Comparison of ENCODE assay signal across 8 cellular contexts in the genomic region with DNA sequence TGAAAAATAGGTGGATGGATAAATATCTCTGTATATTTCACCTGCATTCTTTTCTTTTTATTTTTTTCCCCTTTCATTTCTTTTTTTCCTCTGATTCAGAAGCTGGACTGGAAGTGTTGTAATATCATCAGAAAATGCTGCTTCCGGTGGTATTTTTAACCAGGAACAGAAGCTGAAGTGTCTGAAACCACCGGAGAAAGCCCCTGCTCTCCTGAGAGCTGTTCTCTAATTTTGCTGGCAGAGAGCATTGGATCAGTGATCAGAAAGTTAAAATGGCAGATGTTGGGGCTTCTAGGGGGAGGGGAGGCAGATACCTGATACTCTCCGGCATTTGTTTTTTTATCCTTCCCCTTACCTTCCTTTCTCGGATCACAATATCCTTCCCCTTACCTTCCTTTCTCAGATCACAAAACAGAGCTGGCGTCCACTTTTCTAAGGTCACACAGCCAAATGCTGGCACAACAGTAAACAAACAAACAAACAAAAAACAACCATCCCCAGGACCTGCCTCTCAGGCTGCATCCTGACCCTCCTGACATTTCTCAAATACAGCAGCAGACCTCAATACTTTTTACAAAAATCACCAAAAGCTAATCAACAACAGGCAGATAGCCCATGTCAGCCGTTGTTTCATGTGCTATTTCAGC.
DNase-seq lines count a peak whose midpoint lies in the region; ATAC-seq and TF ChIP-seq lines count a peak whose summit lies in the region.

No MANE protein-coding gene starts in this region.

- 21 to 23% methylated on average over 6 of the region's 6 CpGs for WGBS in esophagus, 2 donors

- H3K27me3 ChIP-seq in esophagus (ENCODE audit: control insufficient read depth in 1 of 2, insufficient read depth in 2 of 2, low read length in 2 of 2) (no peaks in the 10 kb centered on the region), parathyroid adenoma (ENCODE audit: control insufficient read depth, insufficient read depth, low read length) (no peaks in the 10 kb centered on the region)

- DNase-seq in DMS 273 treated with DMSO at 0.1 percent for 48 hours (lab: John Stamatoyannopoulos, UW), result peak; percentile 82
- DNase-seq in SIG-M5 treated with dmso at 0.1 percent for 504 hours (lab: John Stamatoyannopoulos, UW; ENCODE audit: unreplicated experiment), result peak; percentile 93
- no peak for DNase-seq in DMS153 (lab: John Stamatoyannopoulos, UW)

- no peaks in the 10 kb centered on the region for H3K79me2 ChIP-seq in parathyroid adenoma

- TF ChIP-seq CTCF in parathyroid adenoma (IDR thresholded peaks at IDR 0.05), result no peak

- H3K9ac ChIP-seq in parathyroid adenoma, result no peak overlapping the region

- peaks cover 0 to 2% of the 10 kb centered on the region in 2 donors for H3K4me1 ChIP-seq in esophagus (ENCODE audit: control insufficient read depth in 2 of 2, insufficient read depth in 2 of 2, low read length in 1 of 2)
- H3K4me1 ChIP-seq in parathyroid adenoma, result peaks cover 28% of the 10 kb centered on the region

- peak overlapping the region; percentile 25 to 68 for H3K27ac ChIP-seq in esophagus (ENCODE audit: low read depth in 2 of 2, low read length in 1 of 2)
- peak overlapping the region; percentile 89 for H3K27ac ChIP-seq in parathyroid adenoma

- H3K9me3 ChIP-seq in esophagus (ENCODE audit: control insufficient read depth in 2 of 2, insufficient read depth in 1 of 2, low read depth in 1 of 2, low read length in 1 of 2), result no peaks in the 10 kb centered on the region
- H3K9me3 ChIP-seq in parathyroid adenoma (ENCODE audit: control insufficient read depth, low read length), result no peaks in the 10 kb centered on the region

- peak overlapping the region; percentile 84 for H2AFZ ChIP-seq in parathyroid adenoma

- no peaks in the 10 kb centered on the region for H3K36me3 ChIP-seq in esophagus (ENCODE audit: control insufficient read depth in 2 of 2, insufficient read depth in 2 of 2, low read length in 1 of 2)
- no peaks in the 10 kb centered on the region for H3K36me3 ChIP-seq in parathyroid adenoma (ENCODE audit: control insufficient read depth, insufficient read depth, low read length)

- peak overlapping the region; percentile 71 for H3K4me2 ChIP-seq in parathyroid adenoma (ENCODE audit: low read length)

- H3K4me3 ChIP-seq in esophagus (ENCODE audit: low read depth in 1 of 2, low read length in 2 of 2) (no peak overlapping the region), parathyroid adenoma (ENCODE audit: low read depth, low read length) (peak overlapping the region; percentile 44)

- peak; percentile 44 for ATAC-seq in HG02759 (IDR thresholded peaks at IDR 0.05; ENCODE audit: unreplicated experiment)
- no peak for ATAC-seq in HG02571 (IDR thresholded peaks at IDR 0.05; ENCODE audit: unreplicated experiment)
- no peak for ATAC-seq in GM18867 (IDR thresholded peaks at IDR 0.05; ENCODE audit: unreplicated experiment)
